8 cellular contexts compared by ENCODE assay signal in the genomic region with DNA sequence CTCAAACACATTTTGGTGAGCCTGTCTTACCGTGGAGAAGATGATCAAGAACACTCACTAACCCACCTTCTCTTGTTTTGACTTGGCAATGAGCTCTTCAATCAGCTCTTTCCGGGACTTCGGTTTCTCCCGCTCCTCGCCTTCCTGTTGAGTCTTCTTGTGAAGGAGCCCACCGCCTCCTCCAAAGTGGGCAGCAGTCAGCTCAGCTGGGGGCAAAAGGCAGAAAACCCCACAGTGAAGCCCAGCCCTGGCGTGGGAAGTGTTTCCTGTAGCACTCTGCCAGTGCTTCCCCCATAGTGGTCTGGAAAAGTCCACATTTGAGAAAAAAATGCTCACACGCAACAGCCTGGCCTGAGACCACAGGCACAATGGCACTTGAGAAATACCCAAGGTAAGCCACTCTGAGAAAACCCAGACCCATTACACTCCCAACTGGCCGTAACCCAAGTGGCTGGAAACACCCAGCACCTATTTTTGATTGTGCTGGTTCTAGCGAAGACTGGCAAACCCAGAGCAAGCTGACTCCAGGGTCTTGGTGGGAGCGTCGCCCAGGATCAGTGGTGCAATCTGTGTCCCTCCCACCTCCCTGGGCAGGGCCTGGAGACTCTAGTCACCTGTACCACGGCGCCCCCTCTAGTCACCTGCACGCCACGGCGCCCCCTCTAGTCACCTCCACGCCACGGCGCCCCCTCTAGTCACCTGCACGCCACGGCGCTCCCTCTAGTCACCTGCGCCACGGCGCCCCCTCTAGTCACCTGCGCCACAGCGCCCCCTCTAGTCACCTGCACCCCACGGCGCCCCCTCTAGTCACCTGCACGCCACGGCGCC. TPM values are rescaled to one million over a fixed set of nuclear protein-coding genes. Genes with fewer than 3 reads are reported as not detected.
DNase-seq lines count a peak whose midpoint lies in the region; ATAC-seq, FAIRE-seq and TF ChIP-seq lines count a peak whose summit lies in the region.

No MANE protein-coding gene starts in this region.

- no peak overlapping the region for H2AFZ ChIP-seq in MM.1S (ENCODE audit: low read length)
- H2AFZ ChIP-seq in GM12878 (ENCODE audit: control insufficient read depth, low read depth, low read length), result no peak overlapping the region

- H3K27me3 ChIP-seq in MM.1S (replicated peaks; ENCODE audit: insufficient read depth, low read length) (no peaks in the 10 kb centered on the region), GM12878 (replicated peaks in 1 of 2; ENCODE audit: control insufficient read depth in 2 of 2, insufficient read depth in 2 of 2, low read length in 1 of 2) (no peaks in the 10 kb centered on the region)

- H3K9ac ChIP-seq in MM.1S (ENCODE audit: low read length) (no peak overlapping the region), GM12878 (ENCODE audit: control insufficient read depth, insufficient read depth, low read length) (no peak overlapping the region)

- RAD21 ChIA-PET in GM12878 (lab: Charles Lee; ENCODE audit: unreplicated experiment), result interaction anchor here (0.7 to 2.4 kb wide), 19 partner anchors 9 to 735 kb away, joined by 3 to 52 read pairs (median 3); partner anchors contain the start of genes GRK4, NOP14 and TNIP2

- H3K4me2 ChIP-seq in MM.1S (ENCODE audit: low read depth, low read length) (no peak overlapping the region), GM12878 (ENCODE audit: control insufficient read depth, insufficient read depth) (peak overlapping the region; percentile 34)

- WGBS in GM12878 (ENCODE audit: insufficient coverage, insufficient replicate concordance, low lambda C conversion rate, missing lambda C conversion rate), result 5% methylated on average over 23 of the region's 33 CpGs

- TF ChIP-seq POLR2A in GM12878 (IDR thresholded peaks at IDR 0.05; ENCODE audit: low read depth, low read length), result no peak

- H3K4me3 ChIP-seq in AG09309 (ENCODE audit: control insufficient read depth, low read depth, low read length) (no peak overlapping the region), MM.1S (ENCODE audit: low read length) (no peak overlapping the region), GM12878 (no peak overlapping the region)

- FAIRE-seq in GM12878 (lab: Jason Lieb, UNC), result peak; percentile 94

- intact Hi-C loops in GM12878 (cut with micrococcal nuclease; ENCODE audit: unreplicated experiment), result loop anchor here (1.0 kb wide), 1 partner anchor 18 kb away; no protein-coding TSS in a partner anchor

- ATAC-seq in GM18870 (IDR thresholded peaks at IDR 0.05; ENCODE audit: unreplicated experiment) (peak; percentile 52), GM12878 (peak; percentile 89)

- no peak for DNase-seq in AG09309 (ENCODE audit: low read depth)
- peak; percentile 23 for DNase-seq in MM.1S
- DNase-seq in GM12878 (ENCODE audit: low read depth, low spot score), result peak; percentile 75
- peak; percentile 84 for DNase-seq in stimulated activated CD4-positive, alpha-beta T cell treated with anti-CD3 and anti-CD28 coated beads, Interleukin-4, amount 100 ng/mL, for 24 hours
- no peak for DNase-seq in NOMO-1 treated with DMSO at 0.1 percent for 48 hours (lab: John Stamatoyannopoulos, UW; ENCODE audit: unreplicated experiment)
- no peak for DNase-seq in kidney glomerular epithelial cell (lab: John Stamatoyannopoulos, UW)
- no peak for DNase-seq in NCI-H774 (lab: John Stamatoyannopoulos, UW)

- TF ChIP-seq EP300 in GM12878 (IDR thresholded peaks at IDR 0.05; ENCODE audit: borderline replicate concordance in 1 of 2, control insufficient read depth in 1 of 2, low read depth in 2 of 2, low read length in 2 of 2), result peak in 1 of 2 experiments; percentile 40; a peak in 2 of 4 replicates

- POLR2A ChIA-PET in GM12878 (lab: Charles Lee), result interaction anchor here (1.0 to 1.9 kb wide), 4 partner anchors 17 to 211 kb away, joined by 3 to 20 read pairs (median 6); no protein-coding TSS in a partner anchor

- H3K27ac ChIP-seq in MM.1S (ENCODE audit: low read length) (no peak overlapping the region), GM12878 (ENCODE audit: control insufficient read depth, insufficient read depth) (peak overlapping the region; percentile 78)

- 0 out of 2 replicates have a peak, but pooled peaks have one; percentile 8 for TF ChIP-seq RAD21 in GM12878 (IDR thresholded peaks at IDR 0.05; ENCODE audit: insufficient read depth, low read depth, low read length)

- SMC1A ChIA-PET in GM12878 (lab: Charles Lee; ENCODE audit: uncharacterized antibody, unreplicated experiment), result interaction anchor here (0.7 to 9.4 kb wide), 17 partner anchors 8 to 209 kb away, joined by 3 to 65 read pairs (median 4); no protein-coding TSS in a partner anchor

- H3K79me2 ChIP-seq in MM.1S (ENCODE audit: low read length), result peaks cover 48% of the 10 kb centered on the region
- peaks cover 40% of the 10 kb centered on the region for H3K79me2 ChIP-seq in GM12878 (ENCODE audit: control insufficient read depth, insufficient read depth, low read length)

- BruUV-seq in GM12878 (replicated peaks; lab: Mats Ljungman, UMichigan), result no TSS peak

- no peaks in the 10 kb centered on the region for H3K9me2 ChIP-seq in MM.1S (replicated peaks; ENCODE audit: insufficient read depth, low read length)

- H3K36me3 ChIP-seq in MM.1S (replicated peaks; ENCODE audit: insufficient read depth, low read length), result peaks cover 32% of the 10 kb centered on the region
- H3K36me3 ChIP-seq in GM12878 (ENCODE audit: control insufficient read depth in 2 of 2, insufficient read depth in 2 of 2, low read length in 1 of 2), result peaks cover 28 to 54% of the 10 kb centered on the region in 2 experiments

- no peaks in the 10 kb centered on the region for H3K9me3 ChIP-seq in MM.1S (replicated peaks; ENCODE audit: insufficient read depth, low read length)
- H3K9me3 ChIP-seq in GM12878 (replicated peaks; ENCODE audit: control insufficient read depth, insufficient read depth, low read length), result no peaks in the 10 kb centered on the region; the same call in 2 of the 3 replicates

- H4K20me1 ChIP-seq in MM.1S (ENCODE audit: insufficient read depth, low read length), result peaks cover 22% of the 10 kb centered on the region
- H4K20me1 ChIP-seq in GM12878 (ENCODE audit: control insufficient read depth, insufficient read depth), result peaks cover 4% of the 10 kb centered on the region

- in situ Hi-C loops in GM12878 (cut with MboI), result no loop called here

- CTCF ChIA-PET in GM12878 (lab: Yijun Ruan, JAX), result interaction anchor here (0.5 to 3.9 kb wide), 30 partner anchors 8 to 419 kb away, joined by 3 to 62 read pairs (median 4); partner anchors contain the start of genes GRK4, NOP14 and TNIP2

- peaks cover 25% of the 10 kb centered on the region for H3F3A ChIP-seq in MM.1S (ENCODE audit: insufficient read depth, low read length)

- TF ChIP-seq CTCF in AG09309 (IDR thresholded peaks at IDR 0.05; ENCODE audit: control insufficient read depth, insufficient read depth, low read depth, low read length, missing control alignments) (peak; percentile 1), MM.1S (IDR thresholded peaks at IDR 0.05; ENCODE audit: low read length) (no peak), GM12878 (IDR thresholded peaks at IDR 0.05 in 2 of 3, conservative IDR thresholded peaks at IDR 0.05 in 1 of 3; ENCODE audit: control insufficient read depth in 2 of 3, extremely low read depth in 1 of 3, insufficient read depth in 1 of 3, low read depth in 3 of 3, low read length in 3 of 3) (peak in 2 of 3 experiments; percentile 48 to 49; a peak in 5 of 6 replicates)

- no peaks in the 10 kb centered on the region; the same call in 1 of the 2 replicates for H3K4me1 ChIP-seq in MM.1S (ENCODE audit: low read length)
- H3K4me1 ChIP-seq in GM12878 (ENCODE audit: control insufficient read depth, insufficient read depth, low read length), result peaks cover 41% of the 10 kb centered on the region

TF ChIP-seq in GM12878, 131 proteins besides CTCF, POLR2A, EP300 and RAD21 (continues in another document):
- TF ChIP-seq TBL1XR1 (IDR thresholded peaks at IDR 0.05; ENCODE audit: low read depth, low read length) (peak; percentile 55), MEF2A (IDR thresholded peaks at IDR 0.05; ENCODE audit: insufficient read depth, low read depth, low read length) (peak; percentile 68; the same call in 1 of the 2 replicates)

RNA-seq across cellular contexts. Expression of gene NOP14, which starts 8.6 kb away (rescaled TPM):
- 30.0 and 34.7 TPM in 2 replicates for total RNA-seq in GM12878 (2013; cell fraction: nucleolus; rRNA removed)
- total RNA-seq in GM12878 (2014; rRNA removed) (40.3 and 42.1 TPM in 2 replicates), GM12878 (2014; rRNA removed; fragmentation: Illumina TruSeq; extraction: Trizol) (52.5 and 57.3 TPM in 2 replicates), GM12878 (2021) (74.3 and 80.6 TPM in 2 replicates)
- 26.2 TPM for polyA plus RNA-seq in GM12878 (2011; ENCODE audit: low read depth)
- polyA plus RNA-seq in GM12878 (2011; rRNA removed) (17.2 and 18.8 TPM in 2 replicates), GM12878 (2014; fragmentation: Illumina TruSeq; extraction: Trizol) (64.9 and 65.2 TPM in 2 replicates), GM12878 (2014; fragmentation: Nextera tagmentation; extraction: Ambion mirVana) (10 to 100 TPM; 13.8 to 24.7 TPM), GM12878 (2014; rRNA removed) (31.6 and 36.4 TPM in 2 replicates), GM12878 (2016; fragmentation: Nextera tagmentation; extraction: Ambion mirVana) (10 to 100 TPM; 74.5 to 76.6 TPM)
- 13.0 and 14.4 TPM in 2 replicates for polyA plus RNA-seq in GM12878 (2011; cell fraction: cytosol; rRNA removed)
- 20.7 and 30.4 TPM in 2 replicates for polyA plus RNA-seq in GM12878 (2011; cell fraction: nucleus; rRNA removed)
- polyA plus RNA-seq in GM12878 (2012), result 33.0 and 35.7 TPM in 2 replicates
- 14.1 and 15.1 TPM in 2 replicates for polyA minus RNA-seq in GM12878 (2011; rRNA and poly(A)+ RNA removed)
- polyA minus RNA-seq in GM12878 (2011; cell fraction: cytosol; rRNA and poly(A)+ RNA removed), result 15.6 and 17.3 TPM in 2 replicates
- 6.8 and 11.3 TPM in 2 replicates for polyA minus RNA-seq in GM12878 (2011; cell fraction: nucleus; rRNA and poly(A)+ RNA removed)

RNA-seq across cellular contexts. Expression of gene GRK4, which starts 8.8 kb away (rescaled TPM):
- 1.9 and 2.9 TPM in 2 replicates for total RNA-seq in GM12878 (2013; cell fraction: nucleolus; rRNA removed)
- 2.3 and 2.5 TPM in 2 replicates for total RNA-seq in GM12878 (2014; rRNA removed)
- total RNA-seq in GM12878 (2014; rRNA removed; fragmentation: Illumina TruSeq; extraction: Trizol), result 2.4 and 2.9 TPM in 2 replicates
- total RNA-seq in GM12878 (2021), result 3.0 and 3.6 TPM in 2 replicates
- polyA plus RNA-seq in GM12878 (2011; ENCODE audit: low read depth), result 0.94 TPM
- 1.3 and 1.5 TPM in 2 replicates for polyA plus RNA-seq in GM12878 (2011; rRNA removed)
- 0.70 and 1.1 TPM in 2 replicates for polyA plus RNA-seq in GM12878 (2011; cell fraction: cytosol; rRNA removed)
- polyA plus RNA-seq in GM12878 (2011; cell fraction: nucleus; rRNA removed), result 0.72 and 1.1 TPM in 2 replicates
- polyA plus RNA-seq in GM12878 (2012), result 2.6 and 2.7 TPM in 2 replicates
- 2.3 TPM in 2 replicates for polyA plus RNA-seq in GM12878 (2014; fragmentation: Illumina TruSeq; extraction: Trizol)
- polyA plus RNA-seq in GM12878 (2014; fragmentation: Nextera tagmentation; extraction: Ambion mirVana), result 1 to 10 TPM; 1.1 to 1.6 TPM
- 2.9 and 3.0 TPM in 2 replicates for polyA plus RNA-seq in GM12878 (2014; rRNA removed)
- 1 to 10 TPM; 3.4 to 4.0 TPM for polyA plus RNA-seq in GM12878 (2016; fragmentation: Nextera tagmentation; extraction: Ambion mirVana)
- 0.72 and 1.2 TPM in 2 replicates for polyA minus RNA-seq in GM12878 (2011; rRNA and poly(A)+ RNA removed)
- 0.83 and 1.1 TPM in 2 replicates for polyA minus RNA-seq in GM12878 (2011; cell fraction: cytosol; rRNA and poly(A)+ RNA removed)
- 0.36 and 1.1 TPM in 2 replicates for polyA minus RNA-seq in GM12878 (2011; cell fraction: nucleus; rRNA and poly(A)+ RNA removed)

Comparison
In these comparisons a context has a peak if more than half of its experiments do, and no peak if none do; other contexts are left out.
1. DNase-seq: peak in MM.1S (single experiment), GM12878 (single experiment) and stimulated activated CD4-positive, alpha-beta T cell treated with anti-CD3 and anti-CD28 coated beads, Interleukin-4, amount 100 ng/mL, for 24 hours (single experiment); none in AG09309 (single experiment), NOMO-1 treated with DMSO at 0.1 percent for 48 hours (single experiment), kidney glomerular epithelial cell (single experiment) and NCI-H774 (single experiment).